In genomic region chrX:116009871-116010710, GRCh38 we compare ENCODE assay signal across 9 cellular contexts.
A peak's percentile ranks its signal among the peaks of the same experiment; 100 is the strongest.
DNase-seq lines count a peak whose midpoint lies in the region; ATAC-seq and TF ChIP-seq lines count a peak whose summit lies in the region.
"Had no signal": no experiment of that assay in that cellular context is flagged by ENCODE, and none has a peak within 500 bp of the region (broad histone marks: within the 10 kb centered on the region; RNA-seq: fewer than 3 reads in every experiment).

No MANE protein-coding gene starts in this region.

- no peaks in the 10 kb centered on the region for H3K9me3 ChIP-seq in heart right ventricle

- no peaks in the 10 kb centered on the region for H3K36me3 ChIP-seq in heart right ventricle

- peaks cover 0 to 5% of the 10 kb centered on the region in 2 donors for H3K27me3 Mint-ChIP-seq in natural killer cell (ENCODE audit: low read depth in 2 of 2)
- H3K27me3 Mint-ChIP-seq: stimulated activated naive CD8-positive, alpha-beta T cell treated with anti-CD3 and anti-CD28 coated beads, Interleukin-15, Interleukin-2, amounts not matched to agents 100 ng/mL and 50 ng/mL, for 24 hours had no signal

- peaks cover 9 to 18% of the 10 kb centered on the region in 2 donors for H3K9me3 Mint-ChIP-seq in natural killer cell

- H3K4me1 ChIP-seq in heart right ventricle: no peaks in the 10 kb centered on the region

- DNase-seq in CD1c-positive myeloid dendritic cell (ENCODE audit: extremely low spot score) (peak; percentile 1), heart right ventricle (peak; percentile 5 to 7), NCI-H2029 (lab: John Stamatoyannopoulos, UW) (no peak), NCI-H2196 (lab: John Stamatoyannopoulos, UW; ENCODE audit: unreplicated experiment) (no peak), NCI-H2081 (lab: John Stamatoyannopoulos, UW) (no peak), natural killer cell (no peak)

- H3K4me3 ChIP-seq in heart right ventricle: no peak overlapping the region

- peaks cover 0 to 74% (median 0%) of the 10 kb centered on the region in 7 donors for H3K27me3 ChIP-seq in heart right ventricle

- no peak overlapping the region for H3K27ac Mint-ChIP-seq in natural killer cell
- H3K27ac Mint-ChIP-seq: stimulated activated naive CD8-positive, alpha-beta T cell treated with anti-CD3 and anti-CD28 coated beads, Interleukin-15, Interleukin-2, amounts not matched to agents 100 ng/mL and 50 ng/mL, for 24 hours had no signal

- 6 to 10% methylated on average over 8 of the region's 8 CpGs for WGBS in heart right ventricle, 2 donors

- TF ChIP-seq CTCF in heart right ventricle (IDR thresholded peaks at IDR 0.05): no peak
- TF ChIP-seq CTCF in natural killer cell (IDR thresholded peaks at IDR 0.05): no peak

- no peaks in the 10 kb centered on the region for H3K36me3 Mint-ChIP-seq in natural killer cell

- H3K27ac ChIP-seq in heart right ventricle: no peak overlapping the region

- ATAC-seq in GM19463 (IDR thresholded peaks at IDR 0.05; ENCODE audit: unreplicated experiment) (peak; percentile 66), HG03378 (IDR thresholded peaks at IDR 0.05; ENCODE audit: unreplicated experiment) (peak; percentile 81), heart right ventricle (peak in 1 of 8 donors; percentile 61), natural killer cell (no peak)

- H3K4me3 Mint-ChIP-seq in natural killer cell: no peak overlapping the region
- H3K4me3 Mint-ChIP-seq: stimulated activated naive CD8-positive, alpha-beta T cell treated with anti-CD3 and anti-CD28 coated beads, Interleukin-15, Interleukin-2, amounts not matched to agents 100 ng/mL and 50 ng/mL, for 24 hours had no signal

- intact Hi-C loops in heart right ventricle (cut with DNase I) (no loop called here), natural killer cell (cut with micrococcal nuclease) (no loop called here)

- no peaks in the 10 kb centered on the region for H3K4me1 Mint-ChIP-seq in natural killer cell

Comparison
In these comparisons a context has a peak if more than half of its experiments do, and no peak if none do; other contexts are left out.
1. DNase-seq: peak in CD1c-positive myeloid dendritic cell (single experiment) and heart right ventricle (2 of 2); none in NCI-H2029 (single experiment), NCI-H2196 (single experiment), NCI-H2081 (0 of 2) and natural killer cell (single experiment).
2. ATAC-seq: peak in GM19463 (single experiment) and HG03378 (single experiment); none in natural killer cell (0 of 3).